Comparison of ENCODE assay signal across 1 cellular context in the genomic region with DNA sequence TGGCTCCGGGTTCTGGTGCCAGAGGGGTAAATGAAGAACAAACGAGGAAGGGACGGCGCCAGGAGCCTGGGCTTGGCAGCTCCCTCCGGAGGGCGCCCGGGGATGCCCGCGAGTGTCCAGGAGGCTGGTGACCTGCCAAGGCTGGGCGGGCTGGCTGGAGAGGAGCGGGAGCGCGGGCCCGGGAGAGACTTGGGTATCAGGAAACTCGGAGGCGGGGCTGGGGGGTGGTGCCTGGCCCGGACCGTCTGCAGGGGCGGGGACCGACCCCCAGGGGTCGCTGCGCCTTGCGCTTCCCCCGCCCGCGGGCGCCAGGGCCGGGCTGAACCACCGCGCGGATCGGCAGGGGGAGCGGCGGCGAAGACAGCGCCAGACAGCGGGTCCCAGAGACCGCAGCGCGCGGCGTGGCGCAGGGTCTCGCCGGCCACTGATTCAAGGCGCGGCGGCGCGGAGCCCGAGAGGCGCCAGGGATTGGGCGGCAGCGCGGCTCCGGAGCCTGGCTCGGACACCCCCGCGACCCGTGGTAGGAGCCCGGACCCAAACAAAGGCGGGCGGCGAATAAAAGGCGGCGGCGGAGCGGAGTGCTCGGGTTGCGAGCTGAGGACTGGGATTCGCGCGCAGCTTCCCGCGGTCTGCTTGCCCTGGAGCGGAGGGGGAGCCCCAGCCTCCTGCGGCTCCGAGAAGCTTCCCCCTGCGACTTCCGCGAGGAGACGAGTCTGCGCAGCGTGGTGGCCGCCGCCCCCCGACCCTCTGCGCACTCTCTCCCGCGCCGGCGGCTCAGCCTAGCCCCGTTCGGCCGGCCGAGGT.
TF ChIP-seq lines count a peak whose summit lies in the region.

A gene with protein sequence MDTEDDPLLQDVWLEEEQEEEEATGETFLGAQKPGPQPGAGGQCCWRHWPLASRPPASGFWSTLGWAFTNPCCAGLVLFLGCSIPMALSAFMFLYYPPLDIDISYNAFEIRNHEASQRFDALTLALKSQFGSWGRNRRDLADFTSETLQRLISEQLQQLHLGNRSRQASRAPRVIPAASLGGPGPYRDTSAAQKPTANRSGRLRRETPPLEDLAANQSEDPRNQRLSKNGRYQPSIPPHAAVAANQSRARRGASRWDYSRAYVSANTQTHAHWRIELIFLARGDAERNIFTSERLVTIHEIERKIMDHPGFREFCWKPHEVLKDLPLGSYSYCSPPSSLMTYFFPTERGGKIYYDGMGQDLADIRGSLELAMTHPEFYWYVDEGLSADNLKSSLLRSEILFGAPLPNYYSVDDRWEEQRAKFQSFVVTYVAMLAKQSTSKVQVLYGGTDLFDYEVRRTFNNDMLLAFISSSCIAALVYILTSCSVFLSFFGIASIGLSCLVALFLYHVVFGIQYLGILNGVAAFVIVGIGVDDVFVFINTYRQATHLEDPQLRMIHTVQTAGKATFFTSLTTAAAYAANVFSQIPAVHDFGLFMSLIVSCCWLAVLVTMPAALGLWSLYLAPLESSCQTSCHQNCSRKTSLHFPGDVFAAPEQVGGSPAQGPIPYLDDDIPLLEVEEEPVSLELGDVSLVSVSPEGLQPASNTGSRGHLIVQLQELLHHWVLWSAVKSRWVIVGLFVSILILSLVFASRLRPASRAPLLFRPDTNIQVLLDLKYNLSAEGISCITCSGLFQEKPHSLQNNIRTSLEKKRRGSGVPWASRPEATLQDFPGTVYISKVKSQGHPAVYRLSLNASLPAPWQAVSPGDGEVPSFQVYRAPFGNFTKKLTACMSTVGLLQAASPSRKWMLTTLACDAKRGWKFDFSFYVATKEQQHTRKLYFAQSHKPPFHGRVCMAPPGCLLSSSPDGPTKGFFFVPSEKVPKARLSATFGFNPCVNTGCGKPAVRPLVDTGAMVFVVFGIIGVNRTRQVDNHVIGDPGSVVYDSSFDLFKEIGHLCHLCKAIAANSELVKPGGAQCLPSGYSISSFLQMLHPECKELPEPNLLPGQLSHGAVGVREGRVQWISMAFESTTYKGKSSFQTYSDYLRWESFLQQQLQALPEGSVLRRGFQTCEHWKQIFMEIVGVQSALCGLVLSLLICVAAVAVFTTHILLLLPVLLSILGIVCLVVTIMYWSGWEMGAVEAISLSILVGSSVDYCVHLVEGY (N-terminal part only) (plus strand): TSS at position 585 of the 804 bp plus-strand sequence. CDS start 21,838 bp downstream, outside the sequence.

TF ChIP-seq in HepG2, 621 proteins besides CTCF, POLR2A, EP300 and RAD21 (continued from another document and continues in another):
- TF ChIP-seq, protein P1, sequence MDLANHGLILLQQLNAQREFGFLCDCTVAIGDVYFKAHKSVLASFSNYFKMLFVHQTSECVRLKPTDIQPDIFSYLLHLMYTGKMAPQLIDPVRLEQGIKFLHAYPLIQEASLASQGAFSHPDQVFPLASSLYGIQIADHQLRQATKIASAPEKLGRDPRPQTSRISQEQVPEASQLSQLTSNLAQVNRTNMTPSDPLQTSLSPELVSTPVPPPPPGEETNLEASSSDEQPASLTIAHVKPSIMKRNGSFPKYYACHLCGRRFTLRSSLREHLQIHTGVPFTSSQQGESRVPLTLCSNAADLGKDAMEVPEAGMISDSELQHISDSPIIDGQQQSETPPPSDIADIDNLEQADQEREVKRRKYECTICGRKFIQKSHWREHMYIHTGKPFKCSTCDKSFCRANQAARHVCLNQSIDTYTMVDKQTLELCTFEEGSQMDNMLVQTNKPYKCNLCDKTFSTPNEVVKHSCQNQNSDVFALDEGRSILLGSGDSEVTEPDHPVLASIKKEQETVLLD (CRISPR knock-in tag; IDR thresholded peaks at IDR 0.05; ENCODE audit: low read depth) = no peak
- TF ChIP-seq, protein P2, sequence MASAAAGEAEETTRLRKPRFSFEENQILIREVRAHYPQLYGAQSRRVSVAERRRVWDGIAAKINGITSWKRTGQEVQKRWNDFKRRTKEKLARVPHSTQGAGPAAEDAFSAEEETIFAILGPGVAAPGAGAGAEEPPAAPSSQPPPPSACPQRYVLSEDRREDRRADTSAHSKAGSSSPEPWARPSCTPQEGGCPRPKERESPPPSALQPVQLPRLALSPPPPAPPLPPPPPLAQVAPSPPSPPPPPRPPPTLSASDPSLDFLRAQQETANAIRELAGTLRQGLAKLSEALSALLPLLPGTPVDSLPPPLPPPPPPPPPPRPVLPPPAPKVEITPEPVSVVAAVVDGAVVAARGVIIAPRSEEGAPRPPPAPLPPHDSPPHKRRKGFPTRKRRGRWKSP (CRISPR knock-in tag; IDR thresholded peaks at IDR 0.05) = peak; percentile 80
- TF ChIP-seq SP5 (CRISPR knock-in tag; IDR thresholded peaks at IDR 0.05; ENCODE audit: borderline replicate concordance, low read depth) (0 out of 2 replicates have a peak, but pooled peaks have one; percentile 12), AHR (CRISPR knock-in tag; IDR thresholded peaks at IDR 0.05) (no peak), YY1 (IDR thresholded peaks at IDR 0.05; ENCODE audit: insufficient read depth, insufficient replicate concordance, low read depth, low read length) (peak; percentile 36), GLI4 (CRISPR knock-in tag; IDR thresholded peaks at IDR 0.05; ENCODE audit: borderline replicate concordance) (0 out of 2 replicates have a peak, but pooled peaks have one; percentile 24), FOXK2 (IDR thresholded peaks at IDR 0.05) (peak; percentile 90), REL (CRISPR knock-in tag; conservative IDR thresholded peaks at IDR 0.05) (0 out of 2 replicates have a peak, but pooled peaks have one; percentile 3), SP1 (IDR thresholded peaks at IDR 0.05) (no peak), SP1 (CRISPR knock-in tag; IDR thresholded peaks at IDR 0.05) (0 out of 2 replicates have a peak, but pooled peaks have one; percentile 35), NR2F6 (IDR thresholded peaks at IDR 0.05) (no peak), NR2F6 (CRISPR knock-in tag; IDR thresholded peaks at IDR 0.05) (no peak), ZNF543 (CRISPR knock-in tag; IDR thresholded peaks at IDR 0.05) (0 out of 2 replicates have a peak, but pooled peaks have one; percentile 45), ZNF33A (CRISPR knock-in tag; IDR thresholded peaks at IDR 0.05; ENCODE audit: borderline replicate concordance) (no peak), RBFOX2 (IDR thresholded peaks at IDR 0.05; ENCODE audit: low read depth, low read length) (peak; percentile 64), HNRNPL (IDR thresholded peaks at IDR 0.05; ENCODE audit: low read depth, low read length) (no peak), STAG1 (CRISPR knock-in tag; IDR thresholded peaks at IDR 0.05) (peak; percentile 40), XRCC5 (optimal IDR thresholded peaks at IDR 0.05; ENCODE audit: low read length) (peak; percentile 45), POGZ (CRISPR knock-in tag; IDR thresholded peaks at IDR 0.05) (peak; percentile 46; the same call in 1 of the 2 replicates), ZNF607 (CRISPR knock-in tag; IDR thresholded peaks at IDR 0.05; ENCODE audit: borderline replicate concordance) (peak; percentile 62), ZFY (CRISPR knock-in tag; IDR thresholded peaks at IDR 0.05) (peak; percentile 22; the same call in 1 of the 2 replicates), ARNTL (CRISPR knock-in tag; IDR thresholded peaks at IDR 0.05) (peak; percentile 52; the same call in 1 of the 2 replicates), ZNF562 (CRISPR knock-in tag; IDR thresholded peaks at IDR 0.05; ENCODE audit: borderline replicate concordance) (no peak), ZNF709 (CRISPR knock-in tag; IDR thresholded peaks at IDR 0.05) (peak; percentile 71; the same call in 1 of the 2 replicates)
- TF ChIP-seq, protein P3, sequence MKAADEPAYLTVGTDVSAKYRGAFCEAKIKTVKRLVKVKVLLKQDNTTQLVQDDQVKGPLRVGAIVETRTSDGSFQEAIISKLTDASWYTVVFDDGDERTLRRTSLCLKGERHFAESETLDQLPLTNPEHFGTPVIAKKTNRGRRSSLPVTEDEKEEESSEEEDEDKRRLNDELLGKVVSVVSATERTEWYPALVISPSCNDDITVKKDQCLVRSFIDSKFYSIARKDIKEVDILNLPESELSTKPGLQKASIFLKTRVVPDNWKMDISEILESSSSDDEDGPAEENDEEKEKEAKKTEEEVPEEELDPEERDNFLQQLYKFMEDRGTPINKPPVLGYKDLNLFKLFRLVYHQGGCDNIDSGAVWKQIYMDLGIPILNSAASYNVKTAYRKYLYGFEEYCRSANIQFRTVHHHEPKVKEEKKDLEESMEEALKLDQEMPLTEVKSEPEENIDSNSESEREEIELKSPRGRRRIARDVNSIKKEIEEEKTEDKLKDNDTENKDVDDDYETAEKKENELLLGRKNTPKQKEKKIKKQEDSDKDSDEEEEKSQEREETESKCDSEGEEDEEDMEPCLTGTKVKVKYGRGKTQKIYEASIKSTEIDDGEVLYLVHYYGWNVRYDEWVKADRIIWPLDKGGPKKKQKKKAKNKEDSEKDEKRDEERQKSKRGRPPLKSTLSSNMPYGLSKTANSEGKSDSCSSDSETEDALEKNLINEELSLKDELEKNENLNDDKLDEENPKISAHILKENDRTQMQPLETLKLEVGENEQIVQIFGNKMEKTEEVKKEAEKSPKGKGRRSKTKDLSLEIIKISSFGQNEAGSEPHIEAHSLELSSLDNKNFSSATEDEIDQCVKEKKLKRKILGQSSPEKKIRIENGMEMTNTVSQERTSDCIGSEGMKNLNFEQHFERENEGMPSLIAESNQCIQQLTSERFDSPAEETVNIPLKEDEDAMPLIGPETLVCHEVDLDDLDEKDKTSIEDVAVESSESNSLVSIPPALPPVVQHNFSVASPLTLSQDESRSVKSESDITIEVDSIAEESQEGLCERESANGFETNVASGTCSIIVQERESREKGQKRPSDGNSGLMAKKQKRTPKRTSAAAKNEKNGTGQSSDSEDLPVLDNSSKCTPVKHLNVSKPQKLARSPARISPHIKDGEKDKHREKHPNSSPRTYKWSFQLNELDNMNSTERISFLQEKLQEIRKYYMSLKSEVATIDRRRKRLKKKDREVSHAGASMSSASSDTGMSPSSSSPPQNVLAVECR (CRISPR knock-in tag; IDR thresholded peaks at IDR 0.05; ENCODE audit: borderline replicate concordance) = peak; percentile 27; the same call in 1 of the 2 replicates
- TF ChIP-seq, protein P4, sequence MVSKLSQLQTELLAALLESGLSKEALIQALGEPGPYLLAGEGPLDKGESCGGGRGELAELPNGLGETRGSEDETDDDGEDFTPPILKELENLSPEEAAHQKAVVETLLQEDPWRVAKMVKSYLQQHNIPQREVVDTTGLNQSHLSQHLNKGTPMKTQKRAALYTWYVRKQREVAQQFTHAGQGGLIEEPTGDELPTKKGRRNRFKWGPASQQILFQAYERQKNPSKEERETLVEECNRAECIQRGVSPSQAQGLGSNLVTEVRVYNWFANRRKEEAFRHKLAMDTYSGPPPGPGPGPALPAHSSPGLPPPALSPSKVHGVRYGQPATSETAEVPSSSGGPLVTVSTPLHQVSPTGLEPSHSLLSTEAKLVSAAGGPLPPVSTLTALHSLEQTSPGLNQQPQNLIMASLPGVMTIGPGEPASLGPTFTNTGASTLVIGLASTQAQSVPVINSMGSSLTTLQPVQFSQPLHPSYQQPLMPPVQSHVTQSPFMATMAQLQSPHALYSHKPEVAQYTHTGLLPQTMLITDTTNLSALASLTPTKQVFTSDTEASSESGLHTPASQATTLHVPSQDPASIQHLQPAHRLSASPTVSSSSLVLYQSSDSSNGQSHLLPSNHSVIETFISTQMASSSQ (IDR thresholded peaks at IDR 0.05; ENCODE audit: low read depth) = no peak
- TF ChIP-seq, protein P4 (CRISPR knock-in tag; IDR thresholded peaks at IDR 0.05; ENCODE audit: borderline replicate concordance) = 0 out of 2 replicates have a peak, but pooled peaks have one; percentile 30
- TF ChIP-seq, protein P5, sequence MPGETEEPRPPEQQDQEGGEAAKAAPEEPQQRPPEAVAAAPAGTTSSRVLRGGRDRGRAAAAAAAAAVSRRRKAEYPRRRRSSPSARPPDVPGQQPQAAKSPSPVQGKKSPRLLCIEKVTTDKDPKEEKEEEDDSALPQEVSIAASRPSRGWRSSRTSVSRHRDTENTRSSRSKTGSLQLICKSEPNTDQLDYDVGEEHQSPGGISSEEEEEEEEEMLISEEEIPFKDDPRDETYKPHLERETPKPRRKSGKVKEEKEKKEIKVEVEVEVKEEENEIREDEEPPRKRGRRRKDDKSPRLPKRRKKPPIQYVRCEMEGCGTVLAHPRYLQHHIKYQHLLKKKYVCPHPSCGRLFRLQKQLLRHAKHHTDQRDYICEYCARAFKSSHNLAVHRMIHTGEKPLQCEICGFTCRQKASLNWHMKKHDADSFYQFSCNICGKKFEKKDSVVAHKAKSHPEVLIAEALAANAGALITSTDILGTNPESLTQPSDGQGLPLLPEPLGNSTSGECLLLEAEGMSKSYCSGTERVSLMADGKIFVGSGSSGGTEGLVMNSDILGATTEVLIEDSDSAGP (CRISPR knock-in tag; IDR thresholded peaks at IDR 0.05; ENCODE audit: borderline replicate concordance) = peak; percentile 74; the same call in 1 of the 2 replicates
- TF ChIP-seq, protein P6, sequence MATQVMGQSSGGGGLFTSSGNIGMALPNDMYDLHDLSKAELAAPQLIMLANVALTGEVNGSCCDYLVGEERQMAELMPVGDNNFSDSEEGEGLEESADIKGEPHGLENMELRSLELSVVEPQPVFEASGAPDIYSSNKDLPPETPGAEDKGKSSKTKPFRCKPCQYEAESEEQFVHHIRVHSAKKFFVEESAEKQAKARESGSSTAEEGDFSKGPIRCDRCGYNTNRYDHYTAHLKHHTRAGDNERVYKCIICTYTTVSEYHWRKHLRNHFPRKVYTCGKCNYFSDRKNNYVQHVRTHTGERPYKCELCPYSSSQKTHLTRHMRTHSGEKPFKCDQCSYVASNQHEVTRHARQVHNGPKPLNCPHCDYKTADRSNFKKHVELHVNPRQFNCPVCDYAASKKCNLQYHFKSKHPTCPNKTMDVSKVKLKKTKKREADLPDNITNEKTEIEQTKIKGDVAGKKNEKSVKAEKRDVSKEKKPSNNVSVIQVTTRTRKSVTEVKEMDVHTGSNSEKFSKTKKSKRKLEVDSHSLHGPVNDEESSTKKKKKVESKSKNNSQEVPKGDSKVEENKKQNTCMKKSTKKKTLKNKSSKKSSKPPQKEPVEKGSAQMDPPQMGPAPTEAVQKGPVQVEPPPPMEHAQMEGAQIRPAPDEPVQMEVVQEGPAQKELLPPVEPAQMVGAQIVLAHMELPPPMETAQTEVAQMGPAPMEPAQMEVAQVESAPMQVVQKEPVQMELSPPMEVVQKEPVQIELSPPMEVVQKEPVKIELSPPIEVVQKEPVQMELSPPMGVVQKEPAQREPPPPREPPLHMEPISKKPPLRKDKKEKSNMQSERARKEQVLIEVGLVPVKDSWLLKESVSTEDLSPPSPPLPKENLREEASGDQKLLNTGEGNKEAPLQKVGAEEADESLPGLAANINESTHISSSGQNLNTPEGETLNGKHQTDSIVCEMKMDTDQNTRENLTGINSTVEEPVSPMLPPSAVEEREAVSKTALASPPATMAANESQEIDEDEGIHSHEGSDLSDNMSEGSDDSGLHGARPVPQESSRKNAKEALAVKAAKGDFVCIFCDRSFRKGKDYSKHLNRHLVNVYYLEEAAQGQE (IDR thresholded peaks at IDR 0.05; ENCODE audit: borderline replicate concordance in 1 of 2, low read depth in 1 of 2, low read length in 2 of 2) = peak; percentile 11 to 23
- TF ChIP-seq, protein P7, sequence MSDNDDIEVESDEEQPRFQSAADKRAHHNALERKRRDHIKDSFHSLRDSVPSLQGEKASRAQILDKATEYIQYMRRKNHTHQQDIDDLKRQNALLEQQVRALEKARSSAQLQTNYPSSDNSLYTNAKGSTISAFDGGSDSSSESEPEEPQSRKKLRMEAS (IDR thresholded peaks at IDR 0.05) = peak; percentile 66
